In genomic region chr10:86437447-86437846, GRCh38 we compare ENCODE assay signal across 15 cellular contexts.
"Had no signal": no experiment of that assay in that cellular context is flagged by ENCODE, and none has a peak within 500 bp of the region (broad histone marks: within the 10 kb centered on the region; RNA-seq: fewer than 3 reads in every experiment).

No MANE protein-coding gene starts in this region.

- H3K27ac Mint-ChIP-seq: activated CD4-positive, alpha-beta T cell treated with anti-CD3 and anti-CD28 coated beads, Interleukin-2, amount 10 ng/mL, durations not matched to agents 24 days and 14 days; activated T-helper 17 cell treated with anti-CD3 and anti-CD28 coated beads, Interleukin-2, amount 50 U/mL, for 72 hours had no signal

- H3K27ac ChIP-seq: ascending aorta, cardiac muscle cell, gastroesophageal sphincter, sigmoid colon, thoracic aorta had no signal

- H3K9me3 ChIP-seq: ascending aorta, gastroesophageal sphincter, sigmoid colon, thoracic aorta had no signal

- H3K4me3 Mint-ChIP-seq: activated CD4-positive, alpha-beta T cell treated with anti-CD3 and anti-CD28 coated beads, Interleukin-2, amount 10 ng/mL, durations not matched to agents 24 days and 14 days; activated T-helper 17 cell treated with anti-CD3 and anti-CD28 coated beads, Interleukin-2, amount 50 U/mL, for 72 hours; neural crest cell had no signal

- FAIRE-seq: keratinocyte, TTC549 had no signal

- H3K27me3 Mint-ChIP-seq: activated CD4-positive, alpha-beta T cell treated with anti-CD3 and anti-CD28 coated beads, Interleukin-2, amount 10 ng/mL, durations not matched to agents 24 days and 14 days; activated T-helper 17 cell treated with anti-CD3 and anti-CD28 coated beads, Interleukin-2, amount 50 U/mL, for 72 hours had no signal

- DNase-seq: activated CD4-positive, alpha-beta T cell treated with anti-CD3 and anti-CD28 coated beads, Interleukin-2, amount 10 ng/mL, durations not matched to agents 24 days and 14 days; activated CD4-positive, CD25-positive, alpha-beta regulatory T cell; activated naive CD4-positive, alpha-beta T cell treated with Interleukin-2 at 50 U/mL for 16 hours; erythroblast; sigmoid colon; stimulated activated CD4-positive, alpha-beta T cell treated with anti-CD3 and anti-CD28 coated beads, Interleukin-1b, Interleukin-23, amount 100 ng/mL, for 48 hours; SW 1271 had no signal

- H3K4me3 ChIP-seq: ascending aorta, cardiac muscle cell, gastroesophageal sphincter, sigmoid colon, thoracic aorta had no signal

- H3K4me1 Mint-ChIP-seq: neural crest cell had no signal

- ATAC-seq: activated T-helper 17 cell treated with anti-CD3 and anti-CD28 coated beads, Interleukin-2, amount 50 U/mL, for 72 hours; gastroesophageal sphincter had no signal

- H3K9me3 Mint-ChIP-seq: activated CD4-positive, alpha-beta T cell treated with anti-CD3 and anti-CD28 coated beads, Interleukin-2, amount 10 ng/mL, durations not matched to agents 24 days and 14 days; activated T-helper 17 cell treated with anti-CD3 and anti-CD28 coated beads, Interleukin-2, amount 50 U/mL, for 72 hours; neural crest cell had no signal
